18 cellular contexts compared by ENCODE assay signal in the genomic region with DNA sequence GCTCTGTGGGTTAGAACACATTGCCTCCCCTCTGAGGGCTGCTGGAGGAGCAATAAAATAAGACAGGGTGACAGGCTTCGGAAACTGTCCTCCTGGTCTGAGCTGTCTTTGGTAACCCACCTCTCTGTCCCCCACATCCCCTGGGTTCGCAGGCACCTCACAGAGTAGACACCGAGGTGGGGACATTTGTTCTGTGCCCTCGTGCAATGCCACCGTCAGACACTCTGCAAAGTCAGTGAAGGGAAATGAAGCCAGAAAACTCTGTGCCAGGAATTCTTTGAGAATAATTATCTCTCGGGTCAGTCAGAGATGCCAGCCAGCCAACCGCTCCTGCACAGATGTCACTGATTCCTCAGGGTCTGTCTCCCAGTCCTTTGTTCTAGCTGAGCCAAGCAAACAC.
DNase-seq lines count a peak whose midpoint lies in the region; ATAC-seq and TF ChIP-seq lines count a peak whose summit lies in the region.
"Had no signal": no experiment of that assay in that cellular context is flagged by ENCODE, and none has a peak within 500 bp of the region (broad histone marks: within the 10 kb centered on the region; RNA-seq: fewer than 3 reads in every experiment).

No MANE protein-coding gene starts in this region.

- H3K9ac ChIP-seq in neuronal stem cell (ENCODE audit: low read depth, low read length, poor library complexity), result no peak overlapping the region
- H3K9ac ChIP-seq: BLaER1 treated with 17β-estradiol and CSF1 and Interleukin-3, amounts not matched to agents 10 nM and 100 nM had no signal

- H2AFZ ChIP-seq in neuronal stem cell (ENCODE audit: low read length), result no peak overlapping the region

- no peak overlapping the region for H3K27ac ChIP-seq in heart right ventricle
- H3K27ac ChIP-seq in neuronal stem cell (replicated peaks; ENCODE audit: low read length), result no peak overlapping the region
- no peak overlapping the region for H3K27ac ChIP-seq in A673 (ENCODE audit: low read depth, low read length, poor library complexity, severe bottlenecking)
- H3K27ac ChIP-seq: 22Rv1; BLaER1 treated with 17β-estradiol and CSF1 and Interleukin-3, amounts not matched to agents 10 nM and 100 nM had no signal

- H3K4me2 ChIP-seq in neuronal stem cell (ENCODE audit: insufficient read depth, low read length, poor library complexity, severe bottlenecking), result no peak overlapping the region
- H3K4me2 ChIP-seq: BLaER1 treated with 17β-estradiol and CSF1 and Interleukin-3, amounts not matched to agents 10 nM and 100 nM had no signal

- intact Hi-C loops in heart right ventricle (cut with DNase I) (no loop called here), A673 (cut with micrococcal nuclease; ENCODE audit: unreplicated experiment) (no loop called here)

- H4K91ac ChIP-seq in neuronal stem cell (ENCODE audit: low read depth, low read length, poor library complexity), result no peak overlapping the region

- H3K23ac ChIP-seq in neuronal stem cell (ENCODE audit: low read depth, low read length, poor library complexity), result no peak overlapping the region

- DNase-seq in DMS 273 (lab: John Stamatoyannopoulos, UW; ENCODE audit: unreplicated experiment), result peak; percentile 23
- DNase-seq in DMS 273 treated with DMSO at 0.1 percent for 48 hours (lab: John Stamatoyannopoulos, UW), result no peak
- DNase-seq in NCI-H1694 treated with DMSO at 0.1 percent for 48 hours (lab: John Stamatoyannopoulos, UW), result peak; percentile 87
- no peak for DNase-seq in heart right ventricle
- no peak for DNase-seq in neuronal stem cell (ENCODE audit: low spot score)
- DNase-seq in AG08396 (ENCODE audit: low spot score), result no peak
- DNase-seq in A673 (ENCODE audit: low spot score), result no peak
- DNase-seq: DMS153, EL, HCEC 1CT, NCI-H1436 treated with DMSO at 0.1 percent for 48 hours, NCI-H2107, SIG-M5, SW 1271 had no signal

- H3K4me1 ChIP-seq in heart right ventricle, result peaks cover 0 to 13% (median 4%) of the 10 kb centered on the region in 9 donors
- H3K4me1 ChIP-seq in neuronal stem cell (ENCODE audit: control insufficient read depth in 2 of 2, insufficient read depth in 1 of 2, low read depth in 1 of 2, low read length in 2 of 2), result peaks cover 0 to 10% of the 10 kb centered on the region in 2 donors
- H3K4me1 ChIP-seq in A673 (ENCODE audit: insufficient read depth, low read length, poor library complexity, severe bottlenecking), result no peaks in the 10 kb centered on the region
- H3K4me1 ChIP-seq: BLaER1 treated with 17β-estradiol and CSF1 and Interleukin-3, amounts not matched to agents 10 nM and 100 nM had no signal

- H3K79me1 ChIP-seq in neuronal stem cell (ENCODE audit: low read depth, low read length), result no peaks in the 10 kb centered on the region

- H4K8ac ChIP-seq in neuronal stem cell (ENCODE audit: low read depth, low read length), result no peak overlapping the region

- POLR2A ChIA-PET in A673 (lab: Charles Lee; ENCODE audit: low non-redundant PET), result no interaction called here

- ATAC-seq in heart right ventricle, result peak in 6 of 8 donors; percentile 26 to 66 (median 48)
- no peak for ATAC-seq in esophagus mucosa
- ATAC-seq: Panc1 had no signal

- peaks cover 0 to 8% (median 0%) of the 10 kb centered on the region in 7 donors for H3K27me3 ChIP-seq in heart right ventricle
- H3K27me3 ChIP-seq in neuronal stem cell (ENCODE audit: control insufficient read depth in 3 of 3, insufficient read depth in 3 of 3, low read depth in 1 of 3, low read length in 3 of 3), result peaks cover 0 to 2% (median 0%) of the 10 kb centered on the region in 3 experiments
- H3K27me3 ChIP-seq in A673 (replicated peaks; ENCODE audit: insufficient read depth, low read depth, low read length, poor library complexity), result peaks cover 10% of the 10 kb centered on the region
- H3K27me3 ChIP-seq: BLaER1 treated with 17β-estradiol and CSF1 and Interleukin-3, amounts not matched to agents 10 nM and 100 nM had no signal

- no TSS peak for BruUV-seq in A673 (replicated peaks; lab: Mats Ljungman, UMichigan)

- TF ChIP-seq CTCF in heart right ventricle (IDR thresholded peaks at IDR 0.05), result no peak
- TF ChIP-seq CTCF in A673 (conservative IDR thresholded peaks at IDR 0.05; ENCODE audit: low read depth, low read length), result no peak

- H2AK5ac ChIP-seq in neuronal stem cell (ENCODE audit: low read depth, low read length), result peak overlapping the region; percentile 72

- WGBS in heart right ventricle, 2 donors, result 71% methylated on average over 7 of the region's 7 CpGs
- WGBS in neuronal stem cell (ENCODE audit: extremely low coverage in 2 of 2, insufficient read length in 2 of 2, insufficient replicate concordance in 1 of 2), 2 donors, result no CpG with 5 or more reads among the region's 7 CpGs

- no peak overlapping the region for H2BK5ac ChIP-seq in neuronal stem cell (ENCODE audit: low read length)

- H3K4me3 ChIP-seq in heart right ventricle (no peak overlapping the region), neuronal stem cell (ENCODE audit: low read length in 2 of 2) (no peak overlapping the region), A673 (ENCODE audit: low read depth, low read length, poor library complexity, severe bottlenecking) (no peak overlapping the region)
- H3K4me3 ChIP-seq: BLaER1 treated with 17β-estradiol and CSF1 and Interleukin-3, amounts not matched to agents 10 nM and 100 nM had no signal

- H3K14ac ChIP-seq in neuronal stem cell (ENCODE audit: low read length), result no peak overlapping the region

- H3K36me3 ChIP-seq in heart right ventricle (no peaks in the 10 kb centered on the region), neuronal stem cell (replicated peaks in 1 of 2; ENCODE audit: control insufficient read depth in 2 of 2, insufficient read depth in 2 of 2, low read length in 2 of 2) (no peaks in the 10 kb centered on the region), A673 (ENCODE audit: insufficient read depth, low read length, poor library complexity, severe bottlenecking) (no peaks in the 10 kb centered on the region)
- H3K36me3 ChIP-seq: BLaER1 treated with 17β-estradiol and CSF1 and Interleukin-3, amounts not matched to agents 10 nM and 100 nM had no signal

- H3K9me3 ChIP-seq in heart right ventricle, result no peaks in the 10 kb centered on the region
- no peaks in the 10 kb centered on the region for H3K9me3 ChIP-seq in neuronal stem cell (replicated peaks in 1 of 2; ENCODE audit: control insufficient read depth in 2 of 2, insufficient read depth in 1 of 2, low read depth in 1 of 2, low read length in 2 of 2)
- no peaks in the 10 kb centered on the region for H3K9me3 ChIP-seq in A673 (ENCODE audit: low read depth, low read length, poor library complexity, severe bottlenecking)

- H3K18ac ChIP-seq in neuronal stem cell (ENCODE audit: low read length), result peak overlapping the region; percentile 79

- CTCF ChIA-PET in A673 (lab: Charles Lee), result no interaction called here

- peak overlapping the region; percentile 84 for H2BK15ac ChIP-seq in neuronal stem cell (ENCODE audit: low read length)

- peak overlapping the region; percentile 4 for H2BK12ac ChIP-seq in neuronal stem cell (ENCODE audit: low read length)

- H3K4ac ChIP-seq in neuronal stem cell (ENCODE audit: low read length), result no peak overlapping the region

- no peak overlapping the region for H2BK120ac ChIP-seq in neuronal stem cell (ENCODE audit: low read depth, low read length)

Comparison
In these comparisons a context has a peak if more than half of its experiments do, and no peak if none do; other contexts are left out.
1. DNase-seq: peak in DMS 273 (single experiment) and NCI-H1694 treated with DMSO at 0.1 percent for 48 hours (single experiment); none in DMS 273 treated with DMSO at 0.1 percent for 48 hours (single experiment), heart right ventricle (0 of 2), neuronal stem cell (single experiment), AG08396 (single experiment) and A673 (single experiment).